ENCODE assay signal across 28 cellular contexts in the genomic region with DNA sequence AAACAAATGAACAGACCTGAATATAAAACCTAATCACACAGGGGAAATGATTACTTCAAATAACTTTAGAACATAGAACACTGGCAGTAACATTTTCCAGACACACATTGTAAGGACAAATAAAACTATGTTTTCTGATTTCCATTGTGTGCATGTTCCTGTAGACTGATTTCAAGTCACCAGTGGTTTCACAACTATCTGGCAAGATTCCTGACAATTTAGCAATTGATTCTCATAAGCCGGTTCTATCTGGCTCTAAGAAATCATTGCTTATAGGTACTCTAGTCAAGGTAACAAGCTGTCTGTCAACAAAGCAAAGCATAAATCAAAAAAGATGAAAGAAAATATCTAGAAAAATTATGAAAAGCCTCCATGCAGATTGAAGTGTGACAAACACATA. TPM values are rescaled to one million over a fixed set of nuclear protein-coding genes. Genes with fewer than 3 reads are reported as not detected.
DNase-seq lines count a peak whose midpoint lies in the region; ATAC-seq and TF ChIP-seq lines count a peak whose summit lies in the region.
"Had no signal": no experiment of that assay in that cellular context is flagged by ENCODE, and none has a peak within 500 bp of the region (broad histone marks: within the 10 kb centered on the region; RNA-seq: fewer than 3 reads in every experiment).

No MANE protein-coding gene starts in this region.

- H3K27ac ChIP-seq in GM23248 (no peak overlapping the region), neural cell (ENCODE audit: low read length) (no peak overlapping the region), ovary (no peak overlapping the region)
- H3K27ac ChIP-seq: C4-2B, esophagus muscularis mucosa, Peyer's patch, right atrium auricular region, SJCRH30, testis had no signal

- DNase-seq in GM23248 (peak; percentile 16), amniotic epithelial cell (ENCODE audit: low read depth) (peak; percentile 55), fibroblast of mammary gland (ENCODE audit: low read depth) (peak; percentile 74), dermis blood vessel endothelial cell (no peak), ureter (ENCODE audit: low spot score) (no peak), ovary (no peak)
- DNase-seq: ACHN; activated CD4-positive, alpha-beta T cell treated with anti-CD3 and anti-CD28 coated beads, Interleukin-2, amount 50 U/mL, for 48 hours; activated CD4-positive, CD25-positive, alpha-beta regulatory T cell; activated CD8-positive, alpha-beta memory T cell treated with anti-CD3 and anti-CD28 coated beads, Interleukin-2, amount 50 U/mL, for 4 hours; DMS79 treated with DMSO at 0.1 percent for 48 hours; effector CD4-positive, alpha-beta T cell; MG63; naive B cell; NCI-H1417 treated with DMSO at 0.1 percent for 48 hours; NCI-H524 treated with DMSO at 0.1 percent for 48 hours; occipital lobe; Peyer's patch; SJCRH30; stimulated activated CD4-positive, alpha-beta T cell treated with anti-CD3 and anti-CD28 coated beads, Interleukin-4, amount 100 ng/mL, for 4 hours; stimulated activated naive CD4-positive, alpha-beta T cell; testis had no signal

- H3K4me1 ChIP-seq in GM23248 (ENCODE audit: insufficient read depth) (no peaks in the 10 kb centered on the region), ovary (ENCODE audit: insufficient read depth) (no peaks in the 10 kb centered on the region)
- H3K4me1 ChIP-seq: esophagus muscularis mucosa, Peyer's patch, right atrium auricular region, testis had no signal

- H2AFZ ChIP-seq in GM23248 (no peak overlapping the region), neural cell (ENCODE audit: low read depth, low read length) (peak overlapping the region; percentile 3)

- H3K4me2 ChIP-seq in GM23248 (ENCODE audit: unreplicated experiment): no peak overlapping the region
- no peak overlapping the region for H3K4me2 ChIP-seq in neural cell (ENCODE audit: low read length)

- TF ChIP-seq POLR2A in ovary (IDR thresholded peaks at IDR 0.05): no peak

- H3K9me2 ChIP-seq in GM23248 (ENCODE audit: insufficient read depth) (no peaks in the 10 kb centered on the region), neural cell (ENCODE audit: insufficient read depth, low read length) (no peaks in the 10 kb centered on the region)

- H3K36me3 ChIP-seq in GM23248 (ENCODE audit: low read depth): no peaks in the 10 kb centered on the region
- no peaks in the 10 kb centered on the region for H3K36me3 ChIP-seq in neural cell (ENCODE audit: insufficient read depth, low read length)
- no peaks in the 10 kb centered on the region for H3K36me3 ChIP-seq in ovary
- H3K36me3 ChIP-seq: esophagus muscularis mucosa, MG63, Peyer's patch, right atrium auricular region, SJCRH30 had no signal

- H3K9me3 ChIP-seq in GM23248 (ENCODE audit: low read depth) (no peaks in the 10 kb centered on the region), neural cell (ENCODE audit: low read length) (no peaks in the 10 kb centered on the region), ovary (no peaks in the 10 kb centered on the region)
- H3K9me3 ChIP-seq: esophagus muscularis mucosa, MG63, Peyer's patch, right atrium auricular region, SJCRH30, testis had no signal

- no peak for TF ChIP-seq RAD21 in neural cell (conservative IDR thresholded peaks at IDR 0.05)

- no peak overlapping the region for H3K4me3 ChIP-seq in GM23248
- no peak overlapping the region for H3K4me3 ChIP-seq in fibroblast of mammary gland (ENCODE audit: control insufficient read depth, low read depth, low read length)
- no peak overlapping the region for H3K4me3 ChIP-seq in neural cell (ENCODE audit: low read length)
- H3K4me3 ChIP-seq in ovary: no peak overlapping the region
- H3K4me3 ChIP-seq: esophagus muscularis mucosa, MG63, Peyer's patch, right atrium auricular region, SJCRH30, testis had no signal

- H3K9ac ChIP-seq in GM23248 (no peak overlapping the region), neural cell (ENCODE audit: low read length) (no peak overlapping the region)

- H3K27me3 ChIP-seq in GM23248 (replicated peaks; ENCODE audit: insufficient read depth): no peaks in the 10 kb centered on the region; the same call in 1 of the 2 replicates
- H3K27me3 ChIP-seq in neural cell (ENCODE audit: insufficient read depth, low read depth, low read length): no peaks in the 10 kb centered on the region
- no peaks in the 10 kb centered on the region for H3K27me3 ChIP-seq in ovary
- H3K27me3 ChIP-seq: esophagus muscularis mucosa, MG63, Peyer's patch, right atrium auricular region, SJCRH30, testis had no signal

- intact Hi-C loops in ovary (cut with DNase I): no loop called here

- TF ChIP-seq CTCF in fibroblast of mammary gland (conservative IDR thresholded peaks at IDR 0.05; ENCODE audit: control insufficient read depth, insufficient read depth, low read depth, low read length): no peak
- no peak for TF ChIP-seq CTCF in neural cell (IDR thresholded peaks at IDR 0.05; ENCODE audit: poor library complexity, severe bottlenecking)
- TF ChIP-seq CTCF in ovary (IDR thresholded peaks at IDR 0.05): no peak

- in situ Hi-C loops in GM23248 (cut with MboI): no loop called here

- ATAC-seq in HG03354 (IDR thresholded peaks at IDR 0.05; ENCODE audit: poor library complexity, severe bottlenecking, unreplicated experiment): no peak
- ATAC-seq: activated naive CD4-positive, alpha-beta T cell treated with anti-CD3 and anti-CD28 coated beads, Interleukin-2, amount 50 U/mL, for 72 hours had no signal

- H3F3A ChIP-seq in GM23248 (ENCODE audit: insufficient read depth): no peaks in the 10 kb centered on the region
- H3F3A ChIP-seq in neural cell (ENCODE audit: insufficient read depth, low read length, poor library complexity, severe bottlenecking): no peaks in the 10 kb centered on the region

- H3K79me2 ChIP-seq in GM23248 (ENCODE audit: insufficient read depth) (no peaks in the 10 kb centered on the region), neural cell (replicated peaks; ENCODE audit: insufficient read depth, low read length) (no peaks in the 10 kb centered on the region)

- WGBS in GM23248 (ENCODE audit: low coverage in 1 of 2, low lambda C conversion rate in 2 of 2, missing lambda C conversion rate in 2 of 2), 2 experiments: 3 to 23% methylated on average over 1 of the region's 1 CpG
- WGBS in ovary, 3 donors: 63 to 72% (median 67%) methylated on average over 1 of the region's 1 CpG

- TF ChIP-seq EP300 in neural cell (conservative IDR thresholded peaks at IDR 0.05; ENCODE audit: poor library complexity, severe bottlenecking) (no peak), ovary (IDR thresholded peaks at IDR 0.05) (no peak)

- H4K20me1 ChIP-seq in GM23248 (ENCODE audit: insufficient read depth) (no peaks in the 10 kb centered on the region), neural cell (ENCODE audit: insufficient read depth) (no peaks in the 10 kb centered on the region)

TF ChIP-seq in neural cell, 6 proteins besides CTCF, POLR2A, EP300 and RAD21:
- TF ChIP-seq TAF1 (IDR thresholded peaks at IDR 0.05; ENCODE audit: low read depth) (no peak), SMC3 (conservative IDR thresholded peaks at IDR 0.05; ENCODE audit: poor library complexity) (no peak), EZH2 (IDR thresholded peaks at IDR 0.05; ENCODE audit: borderline replicate concordance, insufficient read depth, low read length, poor library complexity, severe bottlenecking) (no peak), POLR2AphosphoS5 (IDR thresholded peaks at IDR 0.05) (no peak), MXI1 (conservative IDR thresholded peaks at IDR 0.05; ENCODE audit: poor library complexity, severe bottlenecking) (no peak)
- TF ChIP-seq, protein P1, sequence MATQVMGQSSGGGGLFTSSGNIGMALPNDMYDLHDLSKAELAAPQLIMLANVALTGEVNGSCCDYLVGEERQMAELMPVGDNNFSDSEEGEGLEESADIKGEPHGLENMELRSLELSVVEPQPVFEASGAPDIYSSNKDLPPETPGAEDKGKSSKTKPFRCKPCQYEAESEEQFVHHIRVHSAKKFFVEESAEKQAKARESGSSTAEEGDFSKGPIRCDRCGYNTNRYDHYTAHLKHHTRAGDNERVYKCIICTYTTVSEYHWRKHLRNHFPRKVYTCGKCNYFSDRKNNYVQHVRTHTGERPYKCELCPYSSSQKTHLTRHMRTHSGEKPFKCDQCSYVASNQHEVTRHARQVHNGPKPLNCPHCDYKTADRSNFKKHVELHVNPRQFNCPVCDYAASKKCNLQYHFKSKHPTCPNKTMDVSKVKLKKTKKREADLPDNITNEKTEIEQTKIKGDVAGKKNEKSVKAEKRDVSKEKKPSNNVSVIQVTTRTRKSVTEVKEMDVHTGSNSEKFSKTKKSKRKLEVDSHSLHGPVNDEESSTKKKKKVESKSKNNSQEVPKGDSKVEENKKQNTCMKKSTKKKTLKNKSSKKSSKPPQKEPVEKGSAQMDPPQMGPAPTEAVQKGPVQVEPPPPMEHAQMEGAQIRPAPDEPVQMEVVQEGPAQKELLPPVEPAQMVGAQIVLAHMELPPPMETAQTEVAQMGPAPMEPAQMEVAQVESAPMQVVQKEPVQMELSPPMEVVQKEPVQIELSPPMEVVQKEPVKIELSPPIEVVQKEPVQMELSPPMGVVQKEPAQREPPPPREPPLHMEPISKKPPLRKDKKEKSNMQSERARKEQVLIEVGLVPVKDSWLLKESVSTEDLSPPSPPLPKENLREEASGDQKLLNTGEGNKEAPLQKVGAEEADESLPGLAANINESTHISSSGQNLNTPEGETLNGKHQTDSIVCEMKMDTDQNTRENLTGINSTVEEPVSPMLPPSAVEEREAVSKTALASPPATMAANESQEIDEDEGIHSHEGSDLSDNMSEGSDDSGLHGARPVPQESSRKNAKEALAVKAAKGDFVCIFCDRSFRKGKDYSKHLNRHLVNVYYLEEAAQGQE (IDR thresholded peaks at IDR 0.05; ENCODE audit: borderline replicate concordance): no peak

RNA-seq across cellular contexts. Expression of a gene that starts 19.6 kb away (rescaled TPM):
- total RNA-seq in GM23248 (2014; rRNA removed; shearing (Covaris generic)): 9.1 and 10.0 TPM in 2 replicates
- polyA plus RNA-seq in GM23248 (2016; fragmentation: Nextera tagmentation; extraction: Ambion mirVana) (9.6 and 11.3 TPM in 2 replicates), neural cell (17.0 and 21.2 TPM in 2 replicates), ovary (10 to 100 TPM; 23.5 to 37.1 TPM)
- polyA minus RNA-seq in neural cell: 219 and 258 TPM in 2 replicates
- total RNA-seq in dermis blood vessel endothelial cell (32.8 and 51.6 TPM in 2 replicates), ureter (87.4 TPM), ovary (10 to 100 TPM; 43.4 to 62.4 (median 46.5) TPM)

Comparison
In these comparisons a context has a peak if more than half of its experiments do, and no peak if none do; other contexts are left out.
1. DNase-seq: peak in GM23248 (single experiment), amniotic epithelial cell (single experiment) and fibroblast of mammary gland (single experiment); none in dermis blood vessel endothelial cell (single experiment), ureter (single experiment) and ovary (0 of 5).